Comparison of ENCODE assay signal across 17 cellular contexts in the genomic region with DNA sequence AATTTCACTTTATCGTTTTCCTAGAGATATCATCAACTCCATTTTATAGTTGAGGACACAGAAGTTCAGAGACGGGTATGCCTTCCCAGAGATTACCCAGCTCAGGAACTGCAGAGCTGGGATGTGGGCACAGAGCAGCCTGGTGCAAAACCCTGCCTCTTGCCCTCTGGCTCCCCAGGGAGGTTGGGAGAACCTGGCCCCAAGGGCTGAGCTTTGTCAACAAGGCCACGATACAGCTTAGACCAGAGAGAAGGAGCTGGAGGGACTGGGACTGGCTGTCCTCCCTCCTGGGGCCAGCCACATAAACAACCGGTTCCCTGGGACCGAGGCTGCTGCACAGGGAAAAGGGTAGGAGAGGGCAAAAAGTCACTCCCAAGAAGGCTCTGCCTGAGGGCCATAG.
"Had no signal": no experiment of that assay in that cellular context is flagged by ENCODE, and none has a peak within 500 bp of the region (broad histone marks: within the 10 kb centered on the region; RNA-seq: fewer than 3 reads in every experiment).

No MANE protein-coding gene starts in this region.

- H3K27me3 Mint-ChIP-seq: stimulated activated naive B cell treated with anti-CD40 and anti-IgM and Interleukin-4, amounts not matched to agents 10 μg/mL and 1 μg/mL and 100 μg/mL, for 72 hours had no signal

- H3K4me2 ChIP-seq: neural progenitor cell had no signal

- H3K36me3 Mint-ChIP-seq: activated naive CD4-positive, alpha-beta T cell treated with anti-CD3 and anti-CD28 coated beads, Interleukin-2, amount 50 U/mL, for 72 hours; neural progenitor cell; stimulated activated naive B cell treated with anti-CD40 and anti-IgM and Interleukin-4, amounts not matched to agents 10 μg/mL and 1 μg/mL and 100 μg/mL, for 72 hours had no signal

- H2AFZ ChIP-seq: neural progenitor cell had no signal

- H3K4me1 ChIP-seq: colonic mucosa, pancreas, uterus had no signal

- H3K9me3 ChIP-seq: colonic mucosa, gastroesophageal sphincter, heart right ventricle, left ventricle myocardium inferior, pancreas, transverse colon, uterus had no signal

- H3K27me3 ChIP-seq: colonic mucosa, gastroesophageal sphincter, heart right ventricle, neural progenitor cell, pancreas, transverse colon, uterus had no signal

- DNase-seq: activated CD4-positive, alpha-beta T cell treated with anti-CD3 and anti-CD28 coated beads, Interleukin-2, amount 50 U/mL, for 48 hours; activated gamma-delta T cell treated with Interleukin-2 at 50 U/mL for 16 hours; colonic mucosa; effector CD4-positive, alpha-beta T cell; heart right ventricle; kidney glomerular epithelial cell; left ventricle myocardium inferior; mammary epithelial cell; pancreas; stimulated activated CD4-positive, alpha-beta T cell treated with anti-CD3 and anti-CD28 coated beads, Interleukin-4, amount 100 ng/mL, for 4 hours; stimulated activated naive B cell treated with anti-CD40 and anti-IgM and Interleukin-4, amounts not matched to agents 10 μg/mL and 1 μg/mL and 100 μg/mL, for 72 hours; transverse colon; uterus had no signal

- H3K4me3 ChIP-seq: colonic mucosa, gastroesophageal sphincter, heart right ventricle, left ventricle myocardium inferior, neural progenitor cell, pancreas, transverse colon, uterus had no signal

- H3K4me3 Mint-ChIP-seq: neural progenitor cell; stimulated activated naive B cell treated with anti-CD40 and anti-IgM and Interleukin-4, amounts not matched to agents 10 μg/mL and 1 μg/mL and 100 μg/mL, for 72 hours; T-helper 2 cell treated with Interferon-gamma antibody and Interleukin-4, amounts not matched to agents 5 μg/mL and 100 μg/mL, for 36 hours had no signal

- H3K27ac ChIP-seq: colonic mucosa, gastroesophageal sphincter, heart right ventricle, left ventricle myocardium inferior, neural progenitor cell, pancreas, transverse colon, uterus had no signal

- H3K9me3 Mint-ChIP-seq: activated naive CD4-positive, alpha-beta T cell treated with anti-CD3 and anti-CD28 coated beads, Interleukin-2, amount 50 U/mL, for 72 hours; neural progenitor cell; stimulated activated naive B cell treated with anti-CD40 and anti-IgM and Interleukin-4, amounts not matched to agents 10 μg/mL and 1 μg/mL and 100 μg/mL, for 72 hours; T-helper 2 cell treated with Interferon-gamma antibody and Interleukin-4, amounts not matched to agents 5 μg/mL and 100 μg/mL, for 36 hours had no signal

- H3K36me3 ChIP-seq: colonic mucosa, gastroesophageal sphincter, heart right ventricle, left ventricle myocardium inferior, neural progenitor cell, pancreas, transverse colon, uterus had no signal

- H3K27ac Mint-ChIP-seq: neural progenitor cell; stimulated activated naive B cell treated with anti-CD40 and anti-IgM and Interleukin-4, amounts not matched to agents 10 μg/mL and 1 μg/mL and 100 μg/mL, for 72 hours; T-helper 2 cell treated with Interferon-gamma antibody and Interleukin-4, amounts not matched to agents 5 μg/mL and 100 μg/mL, for 36 hours had no signal

- H3K9ac ChIP-seq: neural progenitor cell had no signal
